Comparison of ENCODE assay signal across 13 cellular contexts in the genomic region with DNA sequence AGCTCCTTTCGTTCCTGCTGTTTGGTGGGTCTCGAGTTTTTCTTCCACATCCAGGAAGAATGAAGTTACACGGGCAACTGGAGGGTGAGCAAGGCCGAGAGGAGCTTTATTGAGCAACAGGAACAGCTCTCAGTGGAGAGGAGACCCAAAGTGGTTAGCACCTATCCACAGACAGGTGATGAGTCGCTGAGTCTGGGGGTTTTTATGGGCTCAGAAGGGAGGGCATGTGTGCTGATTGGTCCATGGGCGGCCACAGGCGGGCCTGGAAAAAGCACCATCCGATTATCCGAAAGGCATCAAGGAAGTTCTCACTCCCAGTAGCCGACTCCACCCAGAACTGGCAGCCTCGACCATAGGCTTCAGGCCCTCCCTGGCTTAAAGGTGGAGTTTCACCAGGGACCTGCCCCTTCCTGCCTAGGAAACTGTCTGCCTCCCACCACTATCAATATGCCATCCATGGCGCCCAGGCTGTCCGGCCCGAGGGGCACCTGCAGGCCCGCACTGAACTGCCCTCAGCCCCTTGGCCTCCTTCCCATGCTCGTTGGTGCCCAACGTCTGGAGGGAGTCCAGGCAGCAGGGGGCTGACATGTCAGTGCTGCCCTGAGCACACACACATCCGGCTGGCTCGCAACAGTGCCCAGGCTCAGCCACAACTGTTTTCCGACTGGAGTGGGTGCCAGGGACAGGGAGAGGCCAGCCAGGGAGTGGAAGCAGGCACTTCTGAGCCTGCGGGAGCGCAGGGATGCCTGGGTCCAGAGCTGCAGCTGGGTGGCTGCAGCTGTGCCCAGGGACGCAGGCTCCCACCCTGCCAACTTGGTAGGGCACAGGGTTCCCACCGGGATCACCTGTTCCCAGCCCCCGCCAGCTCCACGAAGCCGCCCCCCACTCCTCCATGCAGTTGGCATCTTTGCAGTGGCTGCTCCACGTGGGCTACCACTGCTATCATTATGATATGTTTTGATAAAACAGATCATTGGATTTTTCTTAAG.
A peak's percentile ranks its signal among the peaks of the same experiment; 100 is the strongest.
DNase-seq lines count a peak whose midpoint lies in the region; ATAC-seq, FAIRE-seq and TF ChIP-seq lines count a peak whose summit lies in the region.
"Had no signal": no experiment of that assay in that cellular context is flagged by ENCODE, and none has a peak within 500 bp of the region (broad histone marks: within the 10 kb centered on the region; RNA-seq: fewer than 3 reads in every experiment).

No MANE protein-coding gene starts in this region.

- peaks cover 29% of the 10 kb centered on the region for H3F3A ChIP-seq in smooth muscle cell (ENCODE audit: low read depth)

- peaks cover 23% of the 10 kb centered on the region for H3K4me1 Mint-ChIP-seq in MCF 10A (ENCODE audit: insufficient read depth, unreplicated experiment)

- ATAC-seq in HepG2 (peak; percentile 47), HG03354 (IDR thresholded peaks at IDR 0.05; ENCODE audit: poor library complexity, severe bottlenecking, unreplicated experiment) (no peak)

- BruUV-seq in MCF 10A (replicated peaks; lab: Mats Ljungman, UMichigan) (no TSS peak), HepG2 (replicated peaks; lab: Mats Ljungman, UMichigan) (no TSS peak), A673 (replicated peaks; lab: Mats Ljungman, UMichigan) (no TSS peak)

- no peak overlapping the region for H3K27ac Mint-ChIP-seq in MCF 10A (ENCODE audit: low read depth, unreplicated experiment)
- H3K27ac Mint-ChIP-seq: activated CD4-positive, alpha-beta T cell treated with anti-CD3 and anti-CD28 coated beads, Interleukin-2, amount 10 ng/mL, durations not matched to agents 24 days and 14 days had no signal

- TF ChIP-seq EP300 in HepG2 (IDR thresholded peaks at IDR 0.05; ENCODE audit: low read depth in 2 of 2, low read length in 2 of 2) (no peak), HepG2 (CRISPR knock-in tag; IDR thresholded peaks at IDR 0.05; ENCODE audit: borderline replicate concordance) (no peak)

- DNase-seq in MCF 10A (ENCODE audit: unreplicated experiment): peak; percentile 57
- no peak for DNase-seq in HepG2 (ENCODE audit: low spot score)
- DNase-seq in smooth muscle cell (lab: John Stamatoyannopoulos, UW; ENCODE audit: unreplicated experiment): no peak
- no peak for DNase-seq in A673 (ENCODE audit: low spot score)
- no peak for DNase-seq in NCI-H510A treated with DMSO at 0.1 percent for 48 hours (lab: John Stamatoyannopoulos, UW)
- DNase-seq in NOMO-1 (lab: John Stamatoyannopoulos, UW; ENCODE audit: unreplicated experiment in 2 of 2): no peak
- DNase-seq: activated CD4-positive, alpha-beta T cell treated with anti-CD3 and anti-CD28 coated beads, Interleukin-2, amount 10 ng/mL, durations not matched to agents 24 days and 14 days; activated gamma-delta T cell; midbrain; stimulated activated naive CD4-positive, alpha-beta T cell treated with Interleukin-2 at 50 U/mL for 16 hours had no signal

- H3K79me2 ChIP-seq in HepG2 (ENCODE audit: insufficient read depth, low read length): peaks cover 95% of the 10 kb centered on the region
- H3K79me2 ChIP-seq in smooth muscle cell (ENCODE audit: low read depth): peaks cover 94% of the 10 kb centered on the region

- POLR2A ChIA-PET in MCF 10A (lab: Yijun Ruan, JAX) (interaction anchor here (0.7 kb wide), 1 partner anchor 168 kb away, joined by 3 read pairs; no protein-coding TSS in a partner anchor), HepG2 (lab: Yijun Ruan, JAX) (no interaction called here), A673 (lab: Charles Lee; ENCODE audit: low non-redundant PET) (no interaction called here)

- H3K9ac ChIP-seq in HUES64 (ENCODE audit: low read depth, low read length) (no peak overlapping the region; the same call in 1 of the 2 replicates), HepG2 (ENCODE audit: insufficient read depth, low read depth, low read length) (no peak overlapping the region), smooth muscle cell (ENCODE audit: low read depth) (peak overlapping the region; percentile 62)

- no peaks in the 10 kb centered on the region for H3K9me3 Mint-ChIP-seq in MCF 10A (ENCODE audit: unreplicated experiment)

- no peak overlapping the region for H3K4me3 Mint-ChIP-seq in MCF 10A (ENCODE audit: unreplicated experiment)
- H3K4me3 Mint-ChIP-seq: activated CD4-positive, alpha-beta T cell treated with anti-CD3 and anti-CD28 coated beads, Interleukin-2, amount 10 ng/mL, durations not matched to agents 24 days and 14 days had no signal

- intact Hi-C loops in MCF 10A (cut with micrococcal nuclease) (no loop called here), HepG2 (cut with micrococcal nuclease; ENCODE audit: unreplicated experiment) (no loop called here), A673 (cut with micrococcal nuclease; ENCODE audit: unreplicated experiment) (no loop called here)

- H2AFZ ChIP-seq in HepG2 (ENCODE audit: low read length) (no peak overlapping the region), smooth muscle cell (ENCODE audit: low read depth) (no peak overlapping the region)

- H3K4me3 ChIP-seq in HUES64 (ENCODE audit: low read length) (no peak overlapping the region), HepG2 (replicated peaks in 1 of 3; ENCODE audit: insufficient read depth in 1 of 3, low read depth in 2 of 3, low read length in 3 of 3) (no peak overlapping the region), smooth muscle cell (no peak overlapping the region), A673 (ENCODE audit: low read depth, low read length, poor library complexity, severe bottlenecking) (no peak overlapping the region)

- TF ChIP-seq CTCF in MCF 10A (IDR thresholded peaks at IDR 0.05; ENCODE audit: unreplicated experiment) (no peak), HepG2 (CRISPR knock-in tag; IDR thresholded peaks at IDR 0.05) (no peak), smooth muscle cell (IDR thresholded peaks at IDR 0.05; ENCODE audit: borderline replicate concordance, insufficient read depth, poor library complexity, severe bottlenecking) (no peak), A673 (conservative IDR thresholded peaks at IDR 0.05; ENCODE audit: low read depth, low read length) (no peak)

- H3K4me1 ChIP-seq in HUES64 (ENCODE audit: insufficient read depth, low read length) (peaks cover 41% of the 10 kb centered on the region), HepG2 (ENCODE audit: insufficient read depth, low read length) (peaks cover 69% of the 10 kb centered on the region), smooth muscle cell (ENCODE audit: low read depth) (peaks cover 33% of the 10 kb centered on the region), A673 (ENCODE audit: insufficient read depth, low read length, poor library complexity, severe bottlenecking) (no peaks in the 10 kb centered on the region)

- TF ChIP-seq RAD21 in HepG2 (CRISPR knock-in tag; IDR thresholded peaks at IDR 0.05): no peak

- peaks cover 99% of the 10 kb centered on the region for H4K20me1 ChIP-seq in HepG2 (ENCODE audit: insufficient read depth, low read length)
- H4K20me1 ChIP-seq in smooth muscle cell (ENCODE audit: low read depth): peaks cover 83% of the 10 kb centered on the region

- no peak for FAIRE-seq in HepG2 (lab: Jason Lieb, UNC)
- FAIRE-seq: colon had no signal

- H3K27me3 Mint-ChIP-seq in MCF 10A (ENCODE audit: insufficient read depth, unreplicated experiment): no peaks in the 10 kb centered on the region
- H3K27me3 Mint-ChIP-seq: activated CD4-positive, alpha-beta T cell treated with anti-CD3 and anti-CD28 coated beads, Interleukin-2, amount 10 ng/mL, durations not matched to agents 24 days and 14 days had no signal

- H3K4me2 ChIP-seq in HepG2 (ENCODE audit: low read depth, low read length) (no peak overlapping the region), smooth muscle cell (peak overlapping the region; percentile 43)

- 91% methylated on average over 28 of the region's 28 CpGs for WGBS in HUES64
- WGBS in HepG2 (ENCODE audit: low lambda C conversion rate): 90% methylated on average over 21 of the region's 28 CpGs
- 81% methylated on average over 28 of the region's 28 CpGs for WGBS in smooth muscle cell (ENCODE audit: low lambda C conversion rate)

- TF ChIP-seq POLR2A in HepG2 (IDR thresholded peaks at IDR 0.05; ENCODE audit: insufficient read depth in 1 of 2, low read depth in 2 of 2, low read length in 2 of 2): peak in 1 of 2 experiments; percentile 45; a peak in 1 of 4 replicates

- peaks cover 8% of the 10 kb centered on the region for H3K36me3 Mint-ChIP-seq in MCF 10A (ENCODE audit: insufficient read depth, unreplicated experiment)

- H3K27me3 ChIP-seq in HUES64 (ENCODE audit: insufficient read depth, low read length): no peaks in the 10 kb centered on the region
- no peaks in the 10 kb centered on the region for H3K27me3 ChIP-seq in HepG2 (ENCODE audit: control insufficient read depth in 1 of 2, insufficient read depth in 2 of 2, low read length in 2 of 2)
- no peaks in the 10 kb centered on the region for H3K27me3 ChIP-seq in smooth muscle cell (ENCODE audit: low read depth)
- H3K27me3 ChIP-seq in A673 (replicated peaks; ENCODE audit: insufficient read depth, low read depth, low read length, poor library complexity): no peaks in the 10 kb centered on the region

- H3K36me3 ChIP-seq in HUES64 (ENCODE audit: insufficient read depth, low read length) (0 out of 2 replicates have a peak, but pooled peaks cover 11% of the 10 kb centered on the region), HepG2 (replicated peaks in 1 of 2; ENCODE audit: control insufficient read depth in 1 of 2, insufficient read depth in 2 of 2, low read length in 2 of 2) (peaks cover 20 to 53% of the 10 kb centered on the region in 2 experiments), smooth muscle cell (ENCODE audit: low read depth) (no peaks in the 10 kb centered on the region), A673 (ENCODE audit: insufficient read depth, low read length, poor library complexity, severe bottlenecking) (peaks cover 3% of the 10 kb centered on the region)

- in situ Hi-C loops in HepG2 (cut with HindIII; ENCODE audit: extremely low pct_ligation_motif_present, low pct_unique_long_range_greater_than_20kb): no loop called here

- CTCF ChIA-PET in MCF 10A (lab: Yijun Ruan, JAX): interaction anchor here (0.6 kb wide), 1 partner anchor 1167 kb away, joined by 3 read pairs; no protein-coding TSS in a partner anchor
- CTCF ChIA-PET in HepG2 (lab: Yijun Ruan, JAX; ENCODE audit: low intra/inter-chr PET ratio, low total read pairs): no interaction called here
- CTCF ChIA-PET in A673 (lab: Charles Lee): no interaction called here

- H3K9me3 ChIP-seq in HUES64 (ENCODE audit: insufficient read depth, low read depth, low read length): peaks cover 8% of the 10 kb centered on the region
- H3K9me3 ChIP-seq in HepG2 (ENCODE audit: low read length): no peaks in the 10 kb centered on the region
- H3K9me3 ChIP-seq in smooth muscle cell (replicated peaks; ENCODE audit: low read depth): no peaks in the 10 kb centered on the region
- peaks cover 8% of the 10 kb centered on the region for H3K9me3 ChIP-seq in A673 (ENCODE audit: low read depth, low read length, poor library complexity, severe bottlenecking)

- peak overlapping the region; percentile 33; the same call in 1 of the 2 replicates for H3K27ac ChIP-seq in HUES64 (ENCODE audit: low read depth, low read length)
- H3K27ac ChIP-seq in HepG2 (ENCODE audit: extremely low read length, insufficient read depth, low read length): no peak overlapping the region
- peak overlapping the region; percentile 96 for H3K27ac ChIP-seq in smooth muscle cell (ENCODE audit: low read depth)
- no peak overlapping the region for H3K27ac ChIP-seq in A673 (ENCODE audit: low read depth, low read length, poor library complexity, severe bottlenecking)

TF ChIP-seq in HepG2, 621 proteins besides CTCF, POLR2A, EP300 and RAD21 (continues in another document):
- peak; percentile 8; the same call in 1 of the 2 replicates for TF ChIP-seq POLR2AphosphoS5 (IDR thresholded peaks at IDR 0.05; ENCODE audit: low read depth, low read length)

Comparison
In these comparisons a context has a peak if more than half of its experiments do, and no peak if none do; other contexts are left out.
1. H3K27ac ChIP-seq: peak in HUES64 (single experiment) and smooth muscle cell (single experiment); none in HepG2 (single experiment) and A673 (single experiment).